ENCODE assay signal across 28 cellular contexts in the genomic region with DNA sequence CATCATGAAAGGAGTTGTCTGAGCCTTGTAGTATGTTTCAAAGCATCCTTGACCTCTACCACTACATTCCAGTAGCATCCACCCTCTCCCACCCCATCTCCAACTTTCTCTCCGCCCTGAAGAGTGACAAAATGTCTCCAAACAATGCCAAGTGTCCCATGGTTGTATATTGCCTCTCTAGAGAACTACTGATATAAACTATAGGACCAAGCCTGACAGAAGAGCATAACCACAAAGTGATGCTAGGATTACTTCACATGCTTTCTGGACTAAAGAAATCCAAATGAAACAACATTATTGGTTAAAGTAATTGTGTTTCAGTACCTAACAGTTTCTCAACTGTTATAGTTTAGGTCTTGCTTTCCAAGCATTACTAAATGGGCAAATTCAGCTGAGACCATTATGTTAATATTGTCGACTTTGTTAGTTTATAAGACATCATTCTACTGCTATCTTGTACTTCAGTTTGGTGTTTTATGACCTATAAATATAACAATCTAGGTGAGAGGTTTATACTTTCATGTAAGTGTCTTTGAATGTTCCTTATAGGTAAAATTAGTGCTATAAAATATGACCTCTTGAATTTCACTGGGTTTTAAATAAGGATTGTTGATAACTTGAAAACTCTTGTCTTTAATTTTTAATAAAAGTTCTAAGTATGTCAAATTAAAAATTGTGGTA.
"Had no signal": no experiment of that assay in that cellular context is flagged by ENCODE, and none has a peak within 500 bp of the region (broad histone marks: within the 10 kb centered on the region; RNA-seq: fewer than 3 reads in every experiment).

No MANE protein-coding gene starts in this region.

- H3K4me1 Mint-ChIP-seq: central memory CD8-positive, alpha-beta T cell; nephron; stimulated activated naive CD8-positive, alpha-beta T cell treated with anti-CD3 and anti-CD28 coated beads, Interleukin-15, amount 100 ng/mL, for 72 hours had no signal

- H3K9me3 ChIP-seq: gastrocnemius medialis, ovary, psoas muscle, sigmoid colon, suprapubic skin had no signal

- H3K36me3 Mint-ChIP-seq: memory B cell, naive B cell, type B pancreatic cell had no signal

- H3K9me3 Mint-ChIP-seq: central memory CD8-positive, alpha-beta T cell; effector memory CD8-positive, alpha-beta T cell; memory B cell; naive B cell; nephron; stimulated activated naive CD8-positive, alpha-beta T cell treated with anti-CD3 and anti-CD28 coated beads, Interleukin-15, amount 100 ng/mL, for 72 hours; type B pancreatic cell had no signal

- H3K27ac Mint-ChIP-seq: effector memory CD8-positive, alpha-beta T cell; memory B cell; naive B cell; nephron; stimulated activated naive CD8-positive, alpha-beta T cell treated with anti-CD3 and anti-CD28 coated beads, Interleukin-15, amount 100 ng/mL, for 72 hours; type B pancreatic cell had no signal

- FAIRE-seq: endometrium, keratinocyte had no signal

- H3K27me3 ChIP-seq: gastrocnemius medialis, ovary, sigmoid colon, suprapubic skin had no signal

- H3K4me3 ChIP-seq: gastrocnemius medialis, lung, ovary, psoas muscle, sigmoid colon, suprapubic skin had no signal

- H3K27ac ChIP-seq: epithelial cell of prostate, gastrocnemius medialis, ovary, psoas muscle, sigmoid colon, suprapubic skin had no signal

- H3K36me3 ChIP-seq: gastrocnemius medialis, ovary, sigmoid colon, suprapubic skin had no signal

- DNase-seq: cortex of kidney; effector memory CD8-positive, alpha-beta T cell; foreskin fibroblast; gastrocnemius medialis; head of caudate nucleus; naive B cell; nucleus accumbens; ovary; posterior cingulate gyrus; psoas muscle; right cardiac atrium; sigmoid colon; stimulated activated CD4-positive, alpha-beta T cell treated with anti-CD3 and anti-CD28 coated beads, Interleukin-1b, Interleukin-23, amount 100 ng/mL, for 48 hours; stimulated activated CD4-positive, alpha-beta T cell treated with anti-CD3 and anti-CD28 coated beads, Interleukin-4, amount 100 ng/mL, for 1 hour; stimulated activated CD8-positive, alpha-beta memory T cell treated with anti-CD3 and anti-CD28 coated beads, Interleukin-4, amount 100 ng/mL, for 48 hours; stimulated activated naive CD4-positive, alpha-beta T cell; stimulated activated naive CD8-positive, alpha-beta T cell treated with anti-CD3 and anti-CD28 coated beads, Interleukin-15, amount 100 ng/mL, for 72 hours had no signal

- H3K27me3 Mint-ChIP-seq: stimulated activated naive CD8-positive, alpha-beta T cell treated with anti-CD3 and anti-CD28 coated beads, Interleukin-15, amount 100 ng/mL, for 72 hours; type B pancreatic cell had no signal

- H3K4me1 ChIP-seq: gastrocnemius medialis, psoas muscle, sigmoid colon, suprapubic skin had no signal

- ATAC-seq: effector memory CD8-positive, alpha-beta T cell; esophagus mucosa; gastrocnemius medialis; left lobe of liver; psoas muscle; right cardiac atrium; stimulated activated naive CD8-positive, alpha-beta T cell treated with anti-CD3 and anti-CD28 coated beads, Interleukin-15, amount 100 ng/mL, for 72 hours had no signal

- H3K4me3 Mint-ChIP-seq: central memory CD8-positive, alpha-beta T cell; effector memory CD8-positive, alpha-beta T cell; memory B cell; naive B cell; nephron; stimulated activated naive CD8-positive, alpha-beta T cell treated with anti-CD3 and anti-CD28 coated beads, Interleukin-15, amount 100 ng/mL, for 72 hours; type B pancreatic cell had no signal
